In the genomic region with DNA sequence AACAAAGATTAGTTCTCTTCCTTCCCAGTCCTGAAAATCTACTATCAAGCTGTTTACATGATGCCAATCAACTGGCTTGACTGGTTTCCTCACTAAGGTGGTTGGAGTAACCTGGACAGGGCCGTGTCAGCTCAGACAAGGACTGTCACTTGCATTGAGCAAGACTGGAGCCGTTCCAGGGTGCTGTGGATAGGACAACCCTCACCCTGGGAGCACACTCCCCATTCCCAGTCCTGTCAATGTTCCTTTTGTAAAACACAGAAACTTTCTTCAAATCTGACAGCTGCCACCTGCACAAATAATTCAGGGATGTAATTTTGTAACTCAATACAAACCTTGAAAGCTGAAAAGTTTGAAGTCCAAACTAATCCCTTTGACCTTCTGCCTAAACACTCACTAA, we compare ENCODE assay signal across 1 cellular context.
TF ChIP-seq lines count a peak whose summit lies in the region.

No MANE protein-coding gene starts in this region.

TF ChIP-seq in HepG2, 621 proteins besides CTCF, POLR2A, EP300 and RAD21 (continued from another document and continues in another):
- no peak for TF ChIP-seq CSRNP2 (CRISPR knock-in tag; conservative IDR thresholded peaks at IDR 0.05; ENCODE audit: low read depth)
- no peak for TF ChIP-seq SOX6 (IDR thresholded peaks at IDR 0.05)
- TF ChIP-seq SOX6 (CRISPR knock-in tag; IDR thresholded peaks at IDR 0.05), result 0 out of 2 replicates have a peak, but pooled peaks have one; percentile 13
- no peak for TF ChIP-seq ZNF460 (CRISPR knock-in tag; IDR thresholded peaks at IDR 0.05; ENCODE audit: borderline replicate concordance)
- TF ChIP-seq SRF (IDR thresholded peaks at IDR 0.05; ENCODE audit: low read depth, low read length), result no peak
- no peak for TF ChIP-seq STAT6 (CRISPR knock-in tag; IDR thresholded peaks at IDR 0.05; ENCODE audit: borderline replicate concordance)
- TF ChIP-seq MYC (CRISPR knock-in tag; IDR thresholded peaks at IDR 0.05; ENCODE audit: borderline replicate concordance), result no peak
- no peak for TF ChIP-seq ZNF580 (CRISPR knock-in tag; IDR thresholded peaks at IDR 0.05; ENCODE audit: borderline replicate concordance, low read depth)
- TF ChIP-seq SIX1 (CRISPR knock-in tag; IDR thresholded peaks at IDR 0.05; ENCODE audit: borderline replicate concordance), result 0 out of 2 replicates have a peak, but pooled peaks have one; percentile 33
- no peak for TF ChIP-seq MTF1 (CRISPR knock-in tag; IDR thresholded peaks at IDR 0.05)
- TF ChIP-seq, protein P1, sequence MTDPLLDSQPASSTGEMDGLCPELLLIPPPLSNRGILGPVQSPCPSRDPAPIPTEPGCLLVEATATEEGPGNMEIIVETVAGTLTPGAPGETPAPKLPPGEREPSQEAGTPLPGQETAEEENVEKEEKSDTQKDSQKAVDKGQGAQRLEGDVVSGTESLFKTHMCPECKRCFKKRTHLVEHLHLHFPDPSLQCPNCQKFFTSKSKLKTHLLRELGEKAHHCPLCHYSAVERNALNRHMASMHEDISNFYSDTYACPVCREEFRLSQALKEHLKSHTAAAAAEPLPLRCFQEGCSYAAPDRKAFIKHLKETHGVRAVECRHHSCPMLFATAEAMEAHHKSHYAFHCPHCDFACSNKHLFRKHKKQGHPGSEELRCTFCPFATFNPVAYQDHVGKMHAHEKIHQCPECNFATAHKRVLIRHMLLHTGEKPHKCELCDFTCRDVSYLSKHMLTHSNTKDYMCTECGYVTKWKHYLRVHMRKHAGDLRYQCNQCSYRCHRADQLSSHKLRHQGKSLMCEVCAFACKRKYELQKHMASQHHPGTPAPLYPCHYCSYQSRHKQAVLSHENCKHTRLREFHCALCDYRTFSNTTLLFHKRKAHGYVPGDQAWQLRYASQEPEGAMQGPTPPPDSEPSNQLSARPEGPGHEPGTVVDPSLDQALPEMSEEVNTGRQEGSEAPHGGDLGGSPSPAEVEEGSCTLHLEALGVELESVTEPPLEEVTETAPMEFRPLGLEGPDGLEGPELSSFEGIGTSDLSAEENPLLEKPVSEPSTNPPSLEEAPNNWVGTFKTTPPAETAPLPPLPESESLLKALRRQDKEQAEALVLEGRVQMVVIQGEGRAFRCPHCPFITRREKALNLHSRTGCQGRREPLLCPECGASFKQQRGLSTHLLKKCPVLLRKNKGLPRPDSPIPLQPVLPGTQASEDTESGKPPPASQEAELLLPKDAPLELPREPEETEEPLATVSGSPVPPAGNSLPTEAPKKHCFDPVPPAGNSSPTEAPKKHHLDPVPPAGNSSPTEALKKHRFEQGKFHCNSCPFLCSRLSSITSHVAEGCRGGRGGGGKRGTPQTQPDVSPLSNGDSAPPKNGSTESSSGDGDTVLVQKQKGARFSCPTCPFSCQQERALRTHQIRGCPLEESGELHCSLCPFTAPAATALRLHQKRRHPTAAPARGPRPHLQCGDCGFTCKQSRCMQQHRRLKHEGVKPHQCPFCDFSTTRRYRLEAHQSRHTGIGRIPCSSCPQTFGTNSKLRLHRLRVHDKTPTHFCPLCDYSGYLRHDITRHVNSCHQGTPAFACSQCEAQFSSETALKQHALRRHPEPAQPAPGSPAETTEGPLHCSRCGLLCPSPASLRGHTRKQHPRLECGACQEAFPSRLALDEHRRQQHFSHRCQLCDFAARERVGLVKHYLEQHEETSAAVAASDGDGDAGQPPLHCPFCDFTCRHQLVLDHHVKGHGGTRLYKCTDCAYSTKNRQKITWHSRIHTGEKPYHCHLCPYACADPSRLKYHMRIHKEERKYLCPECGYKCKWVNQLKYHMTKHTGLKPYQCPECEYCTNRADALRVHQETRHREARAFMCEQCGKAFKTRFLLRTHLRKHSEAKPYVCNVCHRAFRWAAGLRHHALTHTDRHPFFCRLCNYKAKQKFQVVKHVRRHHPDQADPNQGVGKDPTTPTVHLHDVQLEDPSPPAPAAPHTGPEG (CRISPR knock-in tag; IDR thresholded peaks at IDR 0.05), result no peak
- TF ChIP-seq SMAD3 (CRISPR knock-in tag; IDR thresholded peaks at IDR 0.05), result no peak
- no peak for TF ChIP-seq ATM (IDR thresholded peaks at IDR 0.05; ENCODE audit: borderline replicate concordance)
- TF ChIP-seq SOX13 (IDR thresholded peaks at IDR 0.05), result no peak
- TF ChIP-seq SOX13 (CRISPR knock-in tag; conservative IDR thresholded peaks at IDR 0.05 in 1 of 2, IDR thresholded peaks at IDR 0.05 in 1 of 2), result peak in 1 of 2 experiments; percentile 32; a peak in 1 of 4 replicates
- TF ChIP-seq ZNF781 (CRISPR knock-in tag; IDR thresholded peaks at IDR 0.05; ENCODE audit: borderline replicate concordance, not compliant biosample characterization), result no peak
- no peak for TF ChIP-seq ZNF362 (CRISPR knock-in tag; IDR thresholded peaks at IDR 0.05; ENCODE audit: borderline replicate concordance)
- 0 out of 2 replicates have a peak, but pooled peaks have one; percentile 13 for TF ChIP-seq SALL1 (CRISPR knock-in tag; IDR thresholded peaks at IDR 0.05)
- no peak for TF ChIP-seq ZNF660 (CRISPR knock-in tag; IDR thresholded peaks at IDR 0.05; ENCODE audit: borderline replicate concordance, low read depth)
- TF ChIP-seq ZNF746 (CRISPR knock-in tag; IDR thresholded peaks at IDR 0.05), result no peak
- peak; percentile 41; the same call in 1 of the 2 replicates for TF ChIP-seq PPARG (CRISPR knock-in tag; conservative IDR thresholded peaks at IDR 0.05)
- TF ChIP-seq KLF6 (CRISPR knock-in tag; IDR thresholded peaks at IDR 0.05), result no peak
- TF ChIP-seq CEBPG (CRISPR knock-in tag; IDR thresholded peaks at IDR 0.05), result peak; percentile 51; the same call in 1 of the 2 replicates
- TF ChIP-seq TARDBP (CRISPR knock-in tag; IDR thresholded peaks at IDR 0.05), result no peak
- TF ChIP-seq ZNF326 (CRISPR knock-in tag; IDR thresholded peaks at IDR 0.05; ENCODE audit: borderline replicate concordance), result no peak
- no peak for TF ChIP-seq RORA (CRISPR knock-in tag; IDR thresholded peaks at IDR 0.05)
- TF ChIP-seq ELF3 (CRISPR knock-in tag; IDR thresholded peaks at IDR 0.05), result no peak
- TF ChIP-seq, protein P2, sequence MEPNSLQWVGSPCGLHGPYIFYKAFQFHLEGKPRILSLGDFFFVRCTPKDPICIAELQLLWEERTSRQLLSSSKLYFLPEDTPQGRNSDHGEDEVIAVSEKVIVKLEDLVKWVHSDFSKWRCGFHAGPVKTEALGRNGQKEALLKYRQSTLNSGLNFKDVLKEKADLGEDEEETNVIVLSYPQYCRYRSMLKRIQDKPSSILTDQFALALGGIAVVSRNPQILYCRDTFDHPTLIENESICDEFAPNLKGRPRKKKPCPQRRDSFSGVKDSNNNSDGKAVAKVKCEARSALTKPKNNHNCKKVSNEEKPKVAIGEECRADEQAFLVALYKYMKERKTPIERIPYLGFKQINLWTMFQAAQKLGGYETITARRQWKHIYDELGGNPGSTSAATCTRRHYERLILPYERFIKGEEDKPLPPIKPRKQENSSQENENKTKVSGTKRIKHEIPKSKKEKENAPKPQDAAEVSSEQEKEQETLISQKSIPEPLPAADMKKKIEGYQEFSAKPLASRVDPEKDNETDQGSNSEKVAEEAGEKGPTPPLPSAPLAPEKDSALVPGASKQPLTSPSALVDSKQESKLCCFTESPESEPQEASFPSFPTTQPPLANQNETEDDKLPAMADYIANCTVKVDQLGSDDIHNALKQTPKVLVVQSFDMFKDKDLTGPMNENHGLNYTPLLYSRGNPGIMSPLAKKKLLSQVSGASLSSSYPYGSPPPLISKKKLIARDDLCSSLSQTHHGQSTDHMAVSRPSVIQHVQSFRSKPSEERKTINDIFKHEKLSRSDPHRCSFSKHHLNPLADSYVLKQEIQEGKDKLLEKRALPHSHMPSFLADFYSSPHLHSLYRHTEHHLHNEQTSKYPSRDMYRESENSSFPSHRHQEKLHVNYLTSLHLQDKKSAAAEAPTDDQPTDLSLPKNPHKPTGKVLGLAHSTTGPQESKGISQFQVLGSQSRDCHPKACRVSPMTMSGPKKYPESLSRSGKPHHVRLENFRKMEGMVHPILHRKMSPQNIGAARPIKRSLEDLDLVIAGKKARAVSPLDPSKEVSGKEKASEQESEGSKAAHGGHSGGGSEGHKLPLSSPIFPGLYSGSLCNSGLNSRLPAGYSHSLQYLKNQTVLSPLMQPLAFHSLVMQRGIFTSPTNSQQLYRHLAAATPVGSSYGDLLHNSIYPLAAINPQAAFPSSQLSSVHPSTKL (CRISPR knock-in tag; IDR thresholded peaks at IDR 0.05), result peak; percentile 32; the same call in 1 of the 2 replicates
- TF ChIP-seq HNF1A (IDR thresholded peaks at IDR 0.05; ENCODE audit: low read depth), result no peak
- no peak for TF ChIP-seq HNF1A (CRISPR knock-in tag; IDR thresholded peaks at IDR 0.05; ENCODE audit: borderline replicate concordance)
- TF ChIP-seq DMAP1 (CRISPR knock-in tag; IDR thresholded peaks at IDR 0.05), result no peak
- TF ChIP-seq, protein P3, sequence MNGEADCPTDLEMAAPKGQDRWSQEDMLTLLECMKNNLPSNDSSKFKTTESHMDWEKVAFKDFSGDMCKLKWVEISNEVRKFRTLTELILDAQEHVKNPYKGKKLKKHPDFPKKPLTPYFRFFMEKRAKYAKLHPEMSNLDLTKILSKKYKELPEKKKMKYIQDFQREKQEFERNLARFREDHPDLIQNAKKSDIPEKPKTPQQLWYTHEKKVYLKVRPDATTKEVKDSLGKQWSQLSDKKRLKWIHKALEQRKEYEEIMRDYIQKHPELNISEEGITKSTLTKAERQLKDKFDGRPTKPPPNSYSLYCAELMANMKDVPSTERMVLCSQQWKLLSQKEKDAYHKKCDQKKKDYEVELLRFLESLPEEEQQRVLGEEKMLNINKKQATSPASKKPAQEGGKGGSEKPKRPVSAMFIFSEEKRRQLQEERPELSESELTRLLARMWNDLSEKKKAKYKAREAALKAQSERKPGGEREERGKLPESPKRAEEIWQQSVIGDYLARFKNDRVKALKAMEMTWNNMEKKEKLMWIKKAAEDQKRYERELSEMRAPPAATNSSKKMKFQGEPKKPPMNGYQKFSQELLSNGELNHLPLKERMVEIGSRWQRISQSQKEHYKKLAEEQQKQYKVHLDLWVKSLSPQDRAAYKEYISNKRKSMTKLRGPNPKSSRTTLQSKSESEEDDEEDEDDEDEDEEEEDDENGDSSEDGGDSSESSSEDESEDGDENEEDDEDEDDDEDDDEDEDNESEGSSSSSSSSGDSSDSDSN (CRISPR knock-in tag; IDR thresholded peaks at IDR 0.05), result no peak
- TF ChIP-seq ZNF235 (CRISPR knock-in tag; IDR thresholded peaks at IDR 0.05; ENCODE audit: borderline replicate concordance), result no peak
- no peak for TF ChIP-seq SMARCE1 (IDR thresholded peaks at IDR 0.05; ENCODE audit: borderline replicate concordance)
